ENCODE assay signal across 13 cellular contexts in genomic region chr4:145867416-145867815, GRCh38.
A peak's percentile ranks its signal among the peaks of the same experiment; 100 is the strongest.
DNase-seq lines count a peak whose midpoint lies in the region; ATAC-seq, FAIRE-seq and TF ChIP-seq lines count a peak whose summit lies in the region.
"Had no signal": no experiment of that assay in that cellular context is flagged by ENCODE, and none has a peak within 500 bp of the region (broad histone marks: within the 10 kb centered on the region; RNA-seq: fewer than 3 reads in every experiment).

No MANE protein-coding gene starts in this region.

- no peaks in the 10 kb centered on the region for H3K9me3 Mint-ChIP-seq in mesothelial cell of epicardium
- H3K9me3 Mint-ChIP-seq in activated naive CD8-positive, alpha-beta T cell treated with anti-CD3 and anti-CD28 coated beads for 36 hours = no peaks in the 10 kb centered on the region
- H3K9me3 Mint-ChIP-seq: CD8-positive, alpha-beta memory T cell had no signal

- TF ChIP-seq CTCF in AG10803 (conservative IDR thresholded peaks at IDR 0.05; ENCODE audit: low read length) = no peak
- no peak for TF ChIP-seq CTCF in mesothelial cell of epicardium (IDR thresholded peaks at IDR 0.05; ENCODE audit: unreplicated experiment)
- TF ChIP-seq CTCF in omental fat pad (IDR thresholded peaks at IDR 0.05) = no peak

- H3K27ac Mint-ChIP-seq in mesothelial cell of epicardium = peak overlapping the region; percentile 26
- H3K27ac Mint-ChIP-seq in activated naive CD8-positive, alpha-beta T cell treated with anti-CD3 and anti-CD28 coated beads for 36 hours = no peak overlapping the region

- peaks cover 18% of the 10 kb centered on the region for H3K36me3 Mint-ChIP-seq in mesothelial cell of epicardium
- peaks cover 32% of the 10 kb centered on the region for H3K36me3 Mint-ChIP-seq in activated naive CD8-positive, alpha-beta T cell treated with anti-CD3 and anti-CD28 coated beads for 36 hours

- ATAC-seq in omental fat pad (ENCODE audit: low FRiP score) (no peak), GM21381 (IDR thresholded peaks at IDR 0.05; ENCODE audit: unreplicated experiment) (no peak)

- no peak overlapping the region for H3K4me3 ChIP-seq in AG10803 (ENCODE audit: low read length)
- H3K4me3 ChIP-seq: HAP-1 had no signal

- peak; percentile 45 for FAIRE-seq in RCC 7860 (lab: Jason Lieb, UNC)
- FAIRE-seq: H1 had no signal

- no peaks in the 10 kb centered on the region for H3K27me3 Mint-ChIP-seq in mesothelial cell of epicardium (ENCODE audit: low read depth)
- H3K27me3 Mint-ChIP-seq in activated naive CD8-positive, alpha-beta T cell treated with anti-CD3 and anti-CD28 coated beads for 36 hours = no peaks in the 10 kb centered on the region
- H3K27me3 Mint-ChIP-seq: CD8-positive, alpha-beta memory T cell had no signal

- DNase-seq in AG10803 (ENCODE audit: low read depth) (peak; percentile 38), RCC 7860 (ENCODE audit: low spot score) (no peak), glomerular visceral epithelial cell (ENCODE audit: extremely low spot score) (peak; percentile 44), mesothelial cell of epicardium (ENCODE audit: low spot score in 2 of 2, unreplicated experiment in 2 of 2) (no peak), omental fat pad (ENCODE audit: low spot score) (no peak)
- no peak for DNase-seq in activated naive CD4-positive, alpha-beta T cell (lab: John Stamatoyannopoulos, UW)
- no peak for DNase-seq in activated naive CD8-positive, alpha-beta T cell treated with anti-CD3 and anti-CD28 coated beads for 36 hours
- DNase-seq: Caco-2; CD8-positive, alpha-beta memory T cell; GF-D8 had no signal

- no peak overlapping the region for H3K4me3 Mint-ChIP-seq in mesothelial cell of epicardium
- H3K4me3 Mint-ChIP-seq in activated naive CD8-positive, alpha-beta T cell treated with anti-CD3 and anti-CD28 coated beads for 36 hours = no peak overlapping the region
- H3K4me3 Mint-ChIP-seq: CD8-positive, alpha-beta memory T cell had no signal

- peaks cover 65% of the 10 kb centered on the region for H3K4me1 Mint-ChIP-seq in mesothelial cell of epicardium
- peaks cover 48% of the 10 kb centered on the region for H3K4me1 Mint-ChIP-seq in activated naive CD8-positive, alpha-beta T cell treated with anti-CD3 and anti-CD28 coated beads for 36 hours

Comparison
In these comparisons a context has a peak if more than half of its experiments do, and no peak if none do; other contexts are left out.
1. DNase-seq: peak in AG10803 (single experiment) and glomerular visceral epithelial cell (single experiment); none in RCC 7860 (single experiment), mesothelial cell of epicardium (0 of 2), omental fat pad (single experiment), activated naive CD4-positive, alpha-beta T cell (0 of 4) and activated naive CD8-positive, alpha-beta T cell treated with anti-CD3 and anti-CD28 coated beads for 36 hours (single experiment).